In genomic region chr17:8128125-8128784, GRCh38 we compare ENCODE assay signal across 24 cellular contexts. TPM values are rescaled to one million over a fixed set of nuclear protein-coding genes. Genes with fewer than 3 reads are reported as not detected.
"Had no signal": no experiment of that assay in that cellular context is flagged by ENCODE, and none has a peak within 500 bp of the region (broad histone marks: within the 10 kb centered on the region; RNA-seq: fewer than 3 reads in every experiment).

No MANE protein-coding gene starts in this region.

- H3K27ac ChIP-seq: ascending aorta, esophagus muscularis mucosa, gastroesophageal sphincter, ovary, psoas muscle, uterus had no signal

- FAIRE-seq: endothelial cell of umbilical vein had no signal

- H3K9me3 ChIP-seq: ascending aorta, esophagus muscularis mucosa, gastroesophageal sphincter, heart left ventricle, left ventricle myocardium inferior, ovary, psoas muscle, tibial artery, uterus had no signal

- H3K9me3 Mint-ChIP-seq: activated T-cell treated with anti-CD3 and anti-CD28 coated beads, Interleukin-2, amount 50 U/mL, for 72 hours; dendritic cell treated with granulocyte-macrophage colony-stimulating factor and Interleukin-4, amounts not matched to agents 40 ng/mL and 50 ng/mL, for 4 days; nephron progenitor cell had no signal

- H3K4me3 Mint-ChIP-seq: dendritic cell treated with granulocyte-macrophage colony-stimulating factor and Interleukin-4, amounts not matched to agents 40 ng/mL and 50 ng/mL, for 4 days; nephron progenitor cell had no signal

- H3K27ac Mint-ChIP-seq: activated T-cell treated with anti-CD3 and anti-CD28 coated beads, Interleukin-2, amount 50 U/mL, for 72 hours; dendritic cell treated with granulocyte-macrophage colony-stimulating factor and Interleukin-4, amounts not matched to agents 40 ng/mL and 50 ng/mL, for 4 days; nephron progenitor cell had no signal

- H3K27me3 ChIP-seq: ascending aorta, ovary, uterus had no signal

- DNase-seq: activated CD4-positive, alpha-beta T cell treated with anti-CD3 and anti-CD28 coated beads, Interleukin-2, amount 50 U/mL, for 1 hour; activated effector memory CD4-positive, alpha-beta T cell treated with anti-CD3 and anti-CD28 coated beads, Interleukin-2, amount 50 U/mL, for 16 hours; activated naive CD4-positive, alpha-beta T cell treated with anti-CD3 and anti-CD28 coated beads, Interleukin-2, amount 50 U/mL, for 16 hours; activated T-cell treated with anti-CD3 and anti-CD28 coated beads, Interleukin-2, amount 50 U/mL, for 72 hours; effector CD8-positive, alpha-beta T cell; heart left ventricle; kidney glomerular epithelial cell; left ventricle myocardium inferior; nephron progenitor cell; ovary; stimulated activated naive CD8-positive, alpha-beta T cell treated with anti-CD3 and anti-CD28 coated beads, Interleukin-15, Interleukin-2, amounts not matched to agents 100 U/mL and 50 U/mL, for 24 hours; substantia nigra; T1000; tibial artery; uterus had no signal

- H3K36me3 ChIP-seq: ascending aorta, esophagus muscularis mucosa, gastroesophageal sphincter, heart left ventricle, left ventricle myocardium inferior, ovary, tibial artery, uterus had no signal

- H3K4me3 ChIP-seq: ascending aorta, esophagus muscularis mucosa, gastroesophageal sphincter, ovary, tibial artery, uterus had no signal

RNA-seq across cellular contexts. Expression of gene HES7, which starts 4.3 kb away (rescaled TPM):
- total RNA-seq: ascending aorta, left ventricle myocardium inferior had no signal

RNA-seq across cellular contexts. Expression of gene ALOXE3, which starts 9.9 kb away (rescaled TPM):
- total RNA-seq: activated T-cell treated with anti-CD3 and anti-CD28 coated beads, Interleukin-2, amount 50 U/mL, for 72 hours; ascending aorta; endothelial cell of umbilical vein; esophagus muscularis mucosa; heart left ventricle; left ventricle myocardium inferior; myocyte; ovary; psoas muscle; right cardiac atrium; skeletal muscle tissue had no signal
- polyA plus RNA-seq: right cardiac atrium had no signal

RNA-seq across cellular contexts. Expression of gene ALOX12B, which starts 40.7 kb away (rescaled TPM):
- total RNA-seq: ascending aorta, endothelial cell of umbilical vein, esophagus muscularis mucosa, heart left ventricle, left ventricle myocardium inferior, psoas muscle, skeletal muscle tissue, uterus had no signal
- polyA plus RNA-seq: endothelial cell of umbilical vein, heart left ventricle, ovary, psoas muscle, right cardiac atrium had no signal
